Comparison of ENCODE assay signal across 1 cellular context in genomic region chr21:39430457-39430856, GRCh38.
TF ChIP-seq lines count a peak whose summit lies in the region.

No MANE protein-coding gene starts in this region.

TF ChIP-seq in H1, 55 proteins besides CTCF, POLR2A, EP300 and RAD21:
- peak; percentile 41; the same call in 1 of the 2 replicates for TF ChIP-seq TEAD4 (IDR thresholded peaks at IDR 0.05; ENCODE audit: low read depth, low read length)
- 0 out of 2 replicates have a peak, but pooled peaks have one; percentile 22 for TF ChIP-seq SP1 (IDR thresholded peaks at IDR 0.05; ENCODE audit: low read depth, low read length)
- no peak for TF ChIP-seq TCF12 (IDR thresholded peaks at IDR 0.05; ENCODE audit: low read depth, low read length)
- TF ChIP-seq ASH2L (IDR thresholded peaks at IDR 0.05; ENCODE audit: low read length) = peak; percentile 43
TF ChIP-seq in H1: peak in this region for 3.
